ENCODE assay signal across 8 cellular contexts in genomic region chr12:108731866-108732461, GRCh38. TPM values are rescaled to one million over a fixed set of nuclear protein-coding genes. Genes with fewer than 3 reads are reported as not detected.
DNase-seq lines count a peak whose midpoint lies in the region; ATAC-seq and TF ChIP-seq lines count a peak whose summit lies in the region.

No MANE protein-coding gene starts in this region.

- peak; percentile 66; the same call in 1 of the 2 replicates for TF ChIP-seq POLR2A in IMR-90 (IDR thresholded peaks at IDR 0.05; ENCODE audit: low read depth, low read length)

- H2AFZ ChIP-seq in IMR-90 (replicated peaks; ENCODE audit: low read length, poor library complexity) = peak overlapping the region; percentile 95
- H2AFZ ChIP-seq in OCI-LY7 (ENCODE audit: low read length) = peak overlapping the region; percentile 77

- peak overlapping the region; percentile 94 for H2AK9ac ChIP-seq in IMR-90 (replicated peaks; ENCODE audit: low read depth, low read length, poor library complexity)

- peak overlapping the region; percentile 80 for H2BK120ac ChIP-seq in IMR-90 (ENCODE audit: low read depth, low read length)

- no peak for TF ChIP-seq RAD21 in IMR-90 (IDR thresholded peaks at IDR 0.05; ENCODE audit: low read length)

- peaks cover 41% of the 10 kb centered on the region for H3K79me2 ChIP-seq in OCI-LY7 (ENCODE audit: insufficient read depth, low read depth, low read length)

- peak overlapping the region; percentile 90 for H4K91ac ChIP-seq in IMR-90 (ENCODE audit: insufficient read depth, low read depth, low read length)

- no peaks in the 10 kb centered on the region for H3K27me3 ChIP-seq in IMR-90 (ENCODE audit: control insufficient read depth, insufficient read depth, low read length)

- peak overlapping the region; percentile 62 for H3K56ac ChIP-seq in IMR-90 (ENCODE audit: extremely low read depth, insufficient read depth, low read length)

- H3K4me2 ChIP-seq in IMR-90 (ENCODE audit: low read depth, low read length) (peak overlapping the region; percentile 29), OCI-LY7 (ENCODE audit: low read length) (peak overlapping the region; percentile 75)

- CTCF ChIA-PET in IMR-90 (lab: Yijun Ruan, JAX) (interaction anchor here (1.2 kb wide), 2 partner anchors 11 to 38 kb away, joined by 3 read pairs; no protein-coding TSS in a partner anchor), OCI-LY7 (lab: Charles Lee; ENCODE audit: unreplicated experiment) (interaction anchor here (1.0 kb wide), 1 partner anchor 68 kb away, joined by 3 read pairs; no protein-coding TSS in a partner anchor)

- H3K4me3 ChIP-seq in IMR-90 (ENCODE audit: insufficient read depth, low read depth, low read length) (peak overlapping the region; percentile 90), OCI-LY7 (ENCODE audit: low read depth, low read length, poor library complexity, severe bottlenecking) (peak overlapping the region; percentile 90), epithelial cell of proximal tubule (ENCODE audit: low read depth, low read length) (peak overlapping the region; percentile 89)

- peak overlapping the region; percentile 61 for H2BK5ac ChIP-seq in IMR-90 (ENCODE audit: low read depth, low read length, poor library complexity, severe bottlenecking)

- 16% methylated on average over 18 of the region's 34 CpGs; no CpG with 5 or more reads in 1 of the 2 experiments for WGBS in IMR-90 (ENCODE audit: extremely low coverage in 2 of 2, insufficient read length in 1 of 2), 2 experiments

- H3K4ac ChIP-seq in IMR-90 (ENCODE audit: low read depth, low read length) = peak overlapping the region; percentile 91

- ATAC-seq in GM21529 (IDR thresholded peaks at IDR 0.05; ENCODE audit: unreplicated experiment) (peak; percentile 64), IMR-90 (ENCODE audit: low read depth) (peak; percentile 81)

- in situ Hi-C loops in IMR-90 (cut with MboI; ENCODE audit: low sequenced_read_pairs) = no loop called here

- H3K9me1 ChIP-seq in IMR-90 (ENCODE audit: insufficient read depth, low read length) = peaks cover 10% of the 10 kb centered on the region

- no peaks in the 10 kb centered on the region for H3K9me2 ChIP-seq in OCI-LY7 (ENCODE audit: insufficient read depth, low read length)

- dilution Hi-C loops in IMR-90 (cut with HindIII; ENCODE audit: low sequenced_read_pairs, unreplicated experiment) = no loop called here

- H3K18ac ChIP-seq in IMR-90 (ENCODE audit: low read depth, low read length) = peak overlapping the region; percentile 49

- TF ChIP-seq CTCF in IMR-90 (conservative IDR thresholded peaks at IDR 0.05; ENCODE audit: low read depth, low read length) (no peak), OCI-LY7 (conservative IDR thresholded peaks at IDR 0.05; ENCODE audit: low read length) (0 out of 2 replicates have a peak, but pooled peaks have one; percentile 17), epithelial cell of proximal tubule (conservative IDR thresholded peaks at IDR 0.05; ENCODE audit: low read depth, low read length) (no peak)

- H2BK20ac ChIP-seq in IMR-90 (ENCODE audit: low read depth, low read length) = peak overlapping the region; percentile 40; the same call in 1 of the 2 replicates

- POLR2A ChIA-PET in IMR-90 (lab: Charles Lee; ENCODE audit: unreplicated experiment) = no interaction called here
- POLR2A ChIA-PET in OCI-LY7 (lab: Charles Lee) = interaction anchor here (0.6 to 1.3 kb wide), 6 partner anchors 29 to 99 kb away, joined by 3 to 5 read pairs (median 3); partner anchors contain the start of gene SELPLG

- BruUV-seq in IMR-90 (replicated peaks; lab: Mats Ljungman, UMichigan) (no TSS peak), OCI-LY7 (replicated peaks; lab: Mats Ljungman, UMichigan) (no TSS peak)

- peak overlapping the region; percentile 48; the same call in 1 of the 2 replicates for H2AK5ac ChIP-seq in IMR-90 (ENCODE audit: low read depth, low read length)

- H4K20me1 ChIP-seq in IMR-90 (ENCODE audit: insufficient read depth, low read length) (peaks cover 27% of the 10 kb centered on the region), OCI-LY7 (ENCODE audit: insufficient read depth, low read length) (peaks cover 31% of the 10 kb centered on the region)

- H3K27ac ChIP-seq in IMR-90 (ENCODE audit: insufficient read depth, low read length) (peak overlapping the region; percentile 70), OCI-LY7 (ENCODE audit: low read depth, low read length, poor library complexity, severe bottlenecking) (peak overlapping the region; percentile 74)

- H3K9me3 ChIP-seq in IMR-90 (ENCODE audit: control insufficient read depth, insufficient read depth, low read length) = no peaks in the 10 kb centered on the region
- no peaks in the 10 kb centered on the region for H3K9me3 ChIP-seq in OCI-LY7 (ENCODE audit: low read length)

- H4K5ac ChIP-seq in IMR-90 (ENCODE audit: low read depth, low read length) = peak overlapping the region; percentile 36

- H3K36me3 ChIP-seq in IMR-90 (ENCODE audit: control insufficient read depth, insufficient read depth, low read length) = no peaks in the 10 kb centered on the region; the same call in 1 of the 2 replicates
- H3K36me3 ChIP-seq in OCI-LY7 (ENCODE audit: insufficient read depth, low read length) = peaks cover 14% of the 10 kb centered on the region; the same call in 1 of the 2 replicates

- peak overlapping the region; percentile 93; the same call in 2 of the 3 replicates for H2BK15ac ChIP-seq in IMR-90 (ENCODE audit: low read depth, low read length)

- H4K8ac ChIP-seq in IMR-90 (ENCODE audit: low read depth in 2 of 2, low read length in 2 of 2) = peak overlapping the region; percentile 65 to 96

- DNase-seq in D341Med (ENCODE audit: low spot score) (peak; percentile 96), IMR-90 (peak; percentile 97), OCI-LY7 (ENCODE audit: low spot score) (peak; percentile 98), epithelial cell of proximal tubule (ENCODE audit: low read depth) (peak; percentile 82), mucosa of gallbladder (ENCODE audit: low spot score) (peak; percentile 100)
- peak; percentile 97 for DNase-seq in activated T-cell treated with anti-CD3 and anti-CD28 coated beads, Interleukin-2, amount 50 U/mL, for 1 hour
- peak; percentile 90 to 96 for DNase-seq in stimulated activated CD8-positive, alpha-beta memory T cell treated with anti-CD3 and anti-CD28 coated beads, Interleukin-4, amount 100 ng/mL, for 4 hours (ENCODE audit: low read depth in 2 of 2, low spot score in 1 of 2)

- H3K79me1 ChIP-seq in IMR-90 (ENCODE audit: low read depth in 1 of 2, low read length in 2 of 2) = peaks cover 4 to 20% of the 10 kb centered on the region in 2 experiments

- peak overlapping the region; percentile 83 for H3K23ac ChIP-seq in IMR-90 (ENCODE audit: low read depth, low read length)

- H3K14ac ChIP-seq in IMR-90 (replicated peaks; ENCODE audit: low read depth, low read length) = peak overlapping the region; percentile 82

- intact Hi-C loops in IMR-90 (cut with micrococcal nuclease) (loop anchor here (2.0 to 5.0 kb wide), 3 partner anchors 50 to 360 kb away; partner anchors contain the start of genes ALKBH2 and ISCU), OCI-LY7 (cut with micrococcal nuclease; ENCODE audit: unreplicated experiment) (loop anchor here (1.0 to 2.0 kb wide), 4 partner anchors 68 to 169 kb away; partner anchors contain the start of gene ISCU)

- peak overlapping the region; percentile 50 for H3K9ac ChIP-seq in IMR-90 (ENCODE audit: low read depth, low read length)

- peaks cover 6% of the 10 kb centered on the region; the same call in 1 of the 2 replicates for H3K4me1 ChIP-seq in IMR-90 (ENCODE audit: control insufficient read depth, insufficient read depth, low read length)
- H3K4me1 ChIP-seq in OCI-LY7 (ENCODE audit: insufficient read depth, low read length, poor library complexity, severe bottlenecking) = peaks cover 41% of the 10 kb centered on the region

TF ChIP-seq in IMR-90, 13 proteins besides CTCF, POLR2A, EP300 and RAD21:
- no peak for TF ChIP-seq CHD1 (IDR thresholded peaks at IDR 0.05; ENCODE audit: low read depth, low read length)
- no peak for TF ChIP-seq BHLHE40 (IDR thresholded peaks at IDR 0.05; ENCODE audit: low read depth, low read length)
- TF ChIP-seq USF2 (IDR thresholded peaks at IDR 0.05; ENCODE audit: low read depth, low read length) = no peak
- TF ChIP-seq MXI1 (IDR thresholded peaks at IDR 0.05; ENCODE audit: borderline replicate concordance, low read depth, low read length) = peak; percentile 45; the same call in 1 of the 2 replicates
- TF ChIP-seq ELK1 (IDR thresholded peaks at IDR 0.05; ENCODE audit: borderline replicate concordance, low read depth, low read length) = no peak
- no peak for TF ChIP-seq NFE2L2 (IDR thresholded peaks at IDR 0.05; ENCODE audit: low read depth, low read length)
- no peak for TF ChIP-seq RCOR1 (IDR thresholded peaks at IDR 0.05; ENCODE audit: insufficient replicate concordance, low read length)
- TF ChIP-seq MAZ (IDR thresholded peaks at IDR 0.05; ENCODE audit: borderline replicate concordance, low read depth, low read length) = no peak

RNA-seq across cellular contexts. Expression of gene CORO1C, which starts 0.6 kb away (rescaled TPM):
- total RNA-seq in IMR-90 (2012; rRNA removed) = 1,042 and 1,100 TPM in 2 replicates
- polyA plus RNA-seq in IMR-90 (2012; rRNA removed) = 591 and 675 TPM in 2 replicates
- polyA plus RNA-seq in IMR-90 (2012; cell fraction: cytosol; rRNA removed) = 183 and 262 TPM in 2 replicates
- polyA plus RNA-seq in IMR-90 (2012; cell fraction: nucleus; rRNA removed; ENCODE audit: low replicate concordance) = 145 and 350 TPM in 2 replicates
- total RNA-seq in OCI-LY7 (2014; rRNA removed; shearing (Covaris generic)) = 74.7 and 76.3 TPM in 2 replicates
- total RNA-seq in OCI-LY7 (2022) = 127 and 148 TPM in 2 replicates
- total RNA-seq in epithelial cell of proximal tubule = 152 and 157 TPM in 2 replicates
- total RNA-seq in mucosa of gallbladder = 194 TPM

Comparison
In these comparisons a context has a peak if more than half of its experiments do, and no peak if none do; other contexts are left out.
1. Peak in every context shown above with its lines: DNase-seq, ATAC-seq, H3K4me3 ChIP-seq and H3K27ac ChIP-seq.